In genomic region chr15:78415284-78415683, GRCh38 we compare ENCODE assay signal across 8 cellular contexts. TPM values are rescaled to one million over a fixed set of nuclear protein-coding genes. Genes with fewer than 3 reads are reported as not detected.
A peak's percentile ranks its signal among the peaks of the same experiment; 100 is the strongest.
DNase-seq lines count a peak whose midpoint lies in the region; ATAC-seq, FAIRE-seq and TF ChIP-seq lines count a peak whose summit lies in the region.
"Had no signal": no experiment of that assay in that cellular context is flagged by ENCODE, and none has a peak within 500 bp of the region (broad histone marks: within the 10 kb centered on the region; RNA-seq: fewer than 3 reads in every experiment).

No MANE protein-coding gene starts in this region.

- H3K27ac ChIP-seq in sigmoid colon (no peak overlapping the region), upper lobe of left lung (no peak overlapping the region)

- TF ChIP-seq EP300 in sigmoid colon (IDR thresholded peaks at IDR 0.05) (no peak), upper lobe of left lung (IDR thresholded peaks at IDR 0.05) (no peak)

- FAIRE-seq in frontal cortex (lab: Jason Lieb, UNC), result no peak

- no peaks in the 10 kb centered on the region for H3K9me3 ChIP-seq in sigmoid colon
- H3K9me3 ChIP-seq in upper lobe of left lung, result no peaks in the 10 kb centered on the region

- H3K27me3 ChIP-seq in sigmoid colon, result no peaks in the 10 kb centered on the region
- H3K27me3 ChIP-seq in upper lobe of left lung, result no peaks in the 10 kb centered on the region

- H3K4me1 ChIP-seq in sigmoid colon (no peaks in the 10 kb centered on the region), upper lobe of left lung (peaks cover 0 to 12% (median 3%) of the 10 kb centered on the region in 4 donors)

- DNase-seq in HT-29 (ENCODE audit: low spot score) (peak; percentile 78), NCI-H345 (lab: John Stamatoyannopoulos, UW) (peak; percentile 49), dermis blood vessel endothelial cell (peak; percentile 41), sigmoid colon (peak; percentile 12), frontal cortex (ENCODE audit: low spot score in 2 of 2) (no peak), upper lobe of left lung (no peak)
- DNase-seq: activated T-cell treated with anti-CD3 and anti-CD28 coated beads for 4 hours had no signal

- 38 to 65% methylated on average over 4 of the region's 4 CpGs for WGBS in sigmoid colon, 2 donors
- 60 to 72% methylated on average over 4 of the region's 4 CpGs for WGBS in upper lobe of left lung, 2 donors

- TF ChIP-seq POLR2A in sigmoid colon (IDR thresholded peaks at IDR 0.05), result no peak
- TF ChIP-seq POLR2A in upper lobe of left lung (IDR thresholded peaks at IDR 0.05), result no peak

- H3K36me3 ChIP-seq in sigmoid colon (no peaks in the 10 kb centered on the region), upper lobe of left lung (no peaks in the 10 kb centered on the region)

- no peak overlapping the region for H3K4me3 ChIP-seq in sigmoid colon
- H3K4me3 ChIP-seq in upper lobe of left lung, result no peak overlapping the region

- peak in 3 of 4 experiments; percentile 16 to 32 (median 16) for TF ChIP-seq CTCF in sigmoid colon (IDR thresholded peaks at IDR 0.05)
- peak in 2 of 6 experiments; percentile 6 to 20 for TF ChIP-seq CTCF in upper lobe of left lung (IDR thresholded peaks at IDR 0.05)

- intact Hi-C loops in sigmoid colon (cut with DNase I), result no loop called here

- ATAC-seq in upper lobe of left lung (ENCODE audit: low FRiP score in 2 of 2), result no peak
- ATAC-seq in HG03565 (IDR thresholded peaks at IDR 0.05; ENCODE audit: unreplicated experiment), result no peak

RNA-seq across cellular contexts. Expression of gene IREB2, which starts 22.7 kb away (rescaled TPM):
- total RNA-seq in HT-29 (2014; rRNA removed; shearing (Covaris generic)), result 12.2 and 13.0 TPM in 2 replicates
- total RNA-seq in dermis blood vessel endothelial cell (26.0 and 48.1 TPM in 2 replicates), sigmoid colon (10 to 100 TPM; 28.4 to 42.1 (median 34.3) TPM), frontal cortex (67.7 TPM), upper lobe of left lung (10 to 100 TPM; 26.8 to 51.3 (median 40.8) TPM)
- polyA plus RNA-seq in sigmoid colon, result 10 to 100 TPM; 12.6 to 17.9 (median 13.2) TPM

Comparison
In these comparisons a context has a peak if more than half of its experiments do, and no peak if none do; other contexts are left out.
1. DNase-seq: peak in HT-29 (single experiment), NCI-H345 (single experiment), dermis blood vessel endothelial cell (single experiment) and sigmoid colon (single experiment); none in frontal cortex (0 of 2) and upper lobe of left lung (0 of 2).